Comparison of ENCODE assay signal across 21 cellular contexts in the genomic region with DNA sequence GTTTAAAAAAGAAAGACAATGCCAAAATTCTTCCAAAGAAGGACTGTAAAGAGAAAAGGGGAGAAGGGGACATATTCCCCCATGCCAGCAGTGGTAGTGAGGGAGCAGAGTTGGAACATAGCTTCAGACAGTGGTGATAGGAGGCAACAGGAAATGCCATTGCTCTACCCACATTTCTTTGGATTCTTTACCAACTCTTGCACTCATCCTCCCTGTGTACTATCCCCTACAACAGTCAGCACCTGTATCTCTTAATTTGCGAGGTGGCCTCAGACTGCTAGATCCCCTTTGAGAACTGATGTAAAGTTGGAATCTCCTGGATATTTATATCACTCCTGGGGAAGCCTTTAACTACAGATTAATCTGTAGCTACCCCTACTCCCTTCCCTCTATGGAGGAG.
"Had no signal": no experiment of that assay in that cellular context is flagged by ENCODE, and none has a peak within 500 bp of the region (broad histone marks: within the 10 kb centered on the region; RNA-seq: fewer than 3 reads in every experiment).

No MANE protein-coding gene starts in this region.

- H3K4me3 Mint-ChIP-seq: neural crest cell, type B pancreatic cell had no signal

- H3K4me1 Mint-ChIP-seq: neural crest cell had no signal

- H3K27me3 ChIP-seq: esophagus muscularis mucosa, gastrocnemius medialis, heart right ventricle, ovary, right atrium auricular region, thyroid gland, uterus had no signal

- H3K4me1 ChIP-seq: gastrocnemius medialis, right atrium auricular region, thyroid gland, uterus had no signal

- H3K9me3 ChIP-seq: gastrocnemius medialis, ovary, thyroid gland, uterus had no signal

- H3K36me3 Mint-ChIP-seq: type B pancreatic cell had no signal

- H3K36me3 ChIP-seq: esophagus muscularis mucosa, gastrocnemius medialis, heart right ventricle, ovary, right atrium auricular region, thyroid gland, uterus had no signal

- H3K27ac Mint-ChIP-seq: type B pancreatic cell had no signal

- H3K27ac ChIP-seq: dorsolateral prefrontal cortex, epithelial cell of prostate, esophagus muscularis mucosa, gastrocnemius medialis, heart right ventricle, ovary, right atrium auricular region, thyroid gland, uterus had no signal

- DNase-seq: cortex of kidney; dorsolateral prefrontal cortex; effector CD8-positive, alpha-beta T cell; gastrocnemius medialis; heart right ventricle; hypothalamus; islet precursor cell; mammary epithelial cell; naive thymus-derived CD4-positive, alpha-beta T cell; ovary; small intestine; stimulated activated CD4-positive, alpha-beta T cell treated with anti-CD3 and anti-CD28 coated beads, Interleukin-12 subunit alpha, Interleukin-12 subunit beta, amount 100 ng/mL, for 4 hours; stimulated activated naive CD4-positive, alpha-beta T cell treated with Interleukin-2 at 50 U/mL for 16 hours; thyroid gland; uterus had no signal

- H3K27me3 Mint-ChIP-seq: naive thymus-derived CD4-positive, alpha-beta T cell; type B pancreatic cell had no signal

- H3K4me3 ChIP-seq: dorsolateral prefrontal cortex, esophagus muscularis mucosa, gastrocnemius medialis, heart right ventricle, ovary, right atrium auricular region, thyroid gland, uterus had no signal

- ATAC-seq: gastrocnemius medialis; heart right ventricle; left lobe of liver; naive thymus-derived CD4-positive, alpha-beta T cell had no signal
